ENCODE assay signal across 1 cellular context in the genomic region with DNA sequence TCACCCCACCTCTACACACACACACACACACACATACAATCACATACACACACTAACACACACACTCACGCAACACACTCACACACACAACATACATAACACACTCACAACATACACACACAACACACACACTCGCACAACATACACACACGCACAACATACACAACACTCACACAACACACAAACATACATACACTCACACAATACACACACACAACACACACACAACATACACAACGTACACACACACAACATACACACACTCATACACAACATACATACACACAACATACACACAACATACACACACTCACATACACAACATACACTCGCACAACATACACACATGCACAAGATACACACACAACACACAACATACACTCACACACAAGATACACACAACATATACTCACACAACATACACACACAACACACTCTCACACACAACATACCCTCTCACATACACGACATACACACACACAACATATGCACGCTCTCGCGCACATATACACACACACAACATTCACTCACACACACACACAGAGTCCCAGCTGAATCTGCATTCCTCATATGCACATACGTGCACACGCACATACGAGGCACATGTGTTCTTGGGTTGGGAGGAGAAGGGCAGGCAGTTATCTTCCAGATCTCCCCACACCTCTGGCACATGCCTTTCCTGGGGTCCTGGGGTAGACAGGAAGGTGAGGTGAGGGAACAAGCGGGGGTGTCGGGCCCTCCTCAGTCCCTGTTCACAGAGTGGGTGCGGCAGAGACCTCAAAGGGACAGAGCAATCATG.
TF ChIP-seq lines count a peak whose summit lies in the region.

No MANE protein-coding gene starts in this region.

TF ChIP-seq in HepG2, 621 proteins besides CTCF, POLR2A, EP300 and RAD21 (continued from another document and continues in another):
- 0 out of 2 replicates have a peak, but pooled peaks have one; percentile 28 for TF ChIP-seq MNT (IDR thresholded peaks at IDR 0.05)
- TF ChIP-seq ZFP91 (CRISPR knock-in tag; IDR thresholded peaks at IDR 0.05; ENCODE audit: borderline replicate concordance) = no peak
- TF ChIP-seq FOXA3 (CRISPR knock-in tag; IDR thresholded peaks at IDR 0.05) = no peak
- TF ChIP-seq YY1 (IDR thresholded peaks at IDR 0.05; ENCODE audit: insufficient read depth, insufficient replicate concordance, low read depth, low read length) = no peak
- peak; percentile 73; the same call in 1 of the 2 replicates for TF ChIP-seq SP1 (IDR thresholded peaks at IDR 0.05)
- no peak for TF ChIP-seq SP1 (CRISPR knock-in tag; IDR thresholded peaks at IDR 0.05)
- no peak for TF ChIP-seq DNMT3B (CRISPR knock-in tag; conservative IDR thresholded peaks at IDR 0.05)
- no peak for TF ChIP-seq HNRNPK (IDR thresholded peaks at IDR 0.05; ENCODE audit: low read depth, low read length, poor library complexity, severe bottlenecking)
- TF ChIP-seq MTA1 (CRISPR knock-in tag; IDR thresholded peaks at IDR 0.05; ENCODE audit: borderline replicate concordance) = no peak
- TF ChIP-seq, protein P1, sequence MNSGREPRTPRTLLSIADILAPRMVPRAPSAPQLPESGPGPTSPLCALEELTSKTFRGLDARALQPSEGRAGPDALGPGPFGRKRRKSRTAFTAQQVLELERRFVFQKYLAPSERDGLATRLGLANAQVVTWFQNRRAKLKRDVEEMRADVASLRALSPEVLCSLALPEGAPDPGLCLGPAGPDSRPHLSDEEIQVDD (CRISPR knock-in tag; IDR thresholded peaks at IDR 0.05; ENCODE audit: borderline replicate concordance) = no peak; the same call in 1 of the 2 replicates
- TF ChIP-seq, protein P2, sequence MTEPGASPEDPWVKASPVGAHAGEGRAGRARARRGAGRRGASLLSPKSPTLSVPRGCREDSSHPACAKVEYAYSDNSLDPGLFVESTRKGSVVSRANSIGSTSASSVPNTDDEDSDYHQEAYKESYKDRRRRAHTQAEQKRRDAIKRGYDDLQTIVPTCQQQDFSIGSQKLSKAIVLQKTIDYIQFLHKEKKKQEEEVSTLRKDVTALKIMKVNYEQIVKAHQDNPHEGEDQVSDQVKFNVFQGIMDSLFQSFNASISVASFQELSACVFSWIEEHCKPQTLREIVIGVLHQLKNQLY (CRISPR knock-in tag; IDR thresholded peaks at IDR 0.05) = no peak
- TF ChIP-seq ZXDC (CRISPR knock-in tag; IDR thresholded peaks at IDR 0.05) = no peak
- peak; percentile 89; the same call in 1 of the 2 replicates for TF ChIP-seq FUBP1 (CRISPR knock-in tag; IDR thresholded peaks at IDR 0.05; ENCODE audit: borderline replicate concordance)
- no peak for TF ChIP-seq ZNF441 (CRISPR knock-in tag; IDR thresholded peaks at IDR 0.05; ENCODE audit: borderline replicate concordance)
- peak; percentile 92 for TF ChIP-seq CHD4 (IDR thresholded peaks at IDR 0.05; ENCODE audit: borderline replicate concordance, low read length)
- TF ChIP-seq ZNF207 (IDR thresholded peaks at IDR 0.05; ENCODE audit: borderline replicate concordance) = peak; percentile 95
- no peak for TF ChIP-seq MIER2 (CRISPR knock-in tag; IDR thresholded peaks at IDR 0.05)
- no peak for TF ChIP-seq ZSCAN12 (CRISPR knock-in tag; IDR thresholded peaks at IDR 0.05)
- TF ChIP-seq CC2D1A (CRISPR knock-in tag; IDR thresholded peaks at IDR 0.05) = no peak
- TF ChIP-seq, protein P3, sequence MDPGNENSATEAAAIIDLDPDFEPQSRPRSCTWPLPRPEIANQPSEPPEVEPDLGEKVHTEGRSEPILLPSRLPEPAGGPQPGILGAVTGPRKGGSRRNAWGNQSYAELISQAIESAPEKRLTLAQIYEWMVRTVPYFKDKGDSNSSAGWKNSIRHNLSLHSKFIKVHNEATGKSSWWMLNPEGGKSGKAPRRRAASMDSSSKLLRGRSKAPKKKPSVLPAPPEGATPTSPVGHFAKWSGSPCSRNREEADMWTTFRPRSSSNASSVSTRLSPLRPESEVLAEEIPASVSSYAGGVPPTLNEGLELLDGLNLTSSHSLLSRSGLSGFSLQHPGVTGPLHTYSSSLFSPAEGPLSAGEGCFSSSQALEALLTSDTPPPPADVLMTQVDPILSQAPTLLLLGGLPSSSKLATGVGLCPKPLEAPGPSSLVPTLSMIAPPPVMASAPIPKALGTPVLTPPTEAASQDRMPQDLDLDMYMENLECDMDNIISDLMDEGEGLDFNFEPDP (CRISPR knock-in tag; conservative IDR thresholded peaks at IDR 0.05) = 0 out of 2 replicates have a peak, but pooled peaks have one; percentile 36
- no peak for TF ChIP-seq SRY (CRISPR knock-in tag; IDR thresholded peaks at IDR 0.05)
- TF ChIP-seq SMC3 (IDR thresholded peaks at IDR 0.05; ENCODE audit: low read length) = no peak
- no peak for TF ChIP-seq ZNF790 (CRISPR knock-in tag; IDR thresholded peaks at IDR 0.05; ENCODE audit: borderline replicate concordance)
- TF ChIP-seq RFX5 (IDR thresholded peaks at IDR 0.05; ENCODE audit: low read depth, low read length) = no peak
- TF ChIP-seq, protein P4, sequence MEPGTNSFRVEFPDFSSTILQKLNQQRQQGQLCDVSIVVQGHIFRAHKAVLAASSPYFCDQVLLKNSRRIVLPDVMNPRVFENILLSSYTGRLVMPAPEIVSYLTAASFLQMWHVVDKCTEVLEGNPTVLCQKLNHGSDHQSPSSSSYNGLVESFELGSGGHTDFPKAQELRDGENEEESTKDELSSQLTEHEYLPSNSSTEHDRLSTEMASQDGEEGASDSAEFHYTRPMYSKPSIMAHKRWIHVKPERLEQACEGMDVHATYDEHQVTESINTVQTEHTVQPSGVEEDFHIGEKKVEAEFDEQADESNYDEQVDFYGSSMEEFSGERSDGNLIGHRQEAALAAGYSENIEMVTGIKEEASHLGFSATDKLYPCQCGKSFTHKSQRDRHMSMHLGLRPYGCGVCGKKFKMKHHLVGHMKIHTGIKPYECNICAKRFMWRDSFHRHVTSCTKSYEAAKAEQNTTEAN (CRISPR knock-in tag; conservative IDR thresholded peaks at IDR 0.05) = no peak
- TF ChIP-seq SALL1 (CRISPR knock-in tag; IDR thresholded peaks at IDR 0.05) = 0 out of 2 replicates have a peak, but pooled peaks have one; percentile 47
- TF ChIP-seq, protein P5, sequence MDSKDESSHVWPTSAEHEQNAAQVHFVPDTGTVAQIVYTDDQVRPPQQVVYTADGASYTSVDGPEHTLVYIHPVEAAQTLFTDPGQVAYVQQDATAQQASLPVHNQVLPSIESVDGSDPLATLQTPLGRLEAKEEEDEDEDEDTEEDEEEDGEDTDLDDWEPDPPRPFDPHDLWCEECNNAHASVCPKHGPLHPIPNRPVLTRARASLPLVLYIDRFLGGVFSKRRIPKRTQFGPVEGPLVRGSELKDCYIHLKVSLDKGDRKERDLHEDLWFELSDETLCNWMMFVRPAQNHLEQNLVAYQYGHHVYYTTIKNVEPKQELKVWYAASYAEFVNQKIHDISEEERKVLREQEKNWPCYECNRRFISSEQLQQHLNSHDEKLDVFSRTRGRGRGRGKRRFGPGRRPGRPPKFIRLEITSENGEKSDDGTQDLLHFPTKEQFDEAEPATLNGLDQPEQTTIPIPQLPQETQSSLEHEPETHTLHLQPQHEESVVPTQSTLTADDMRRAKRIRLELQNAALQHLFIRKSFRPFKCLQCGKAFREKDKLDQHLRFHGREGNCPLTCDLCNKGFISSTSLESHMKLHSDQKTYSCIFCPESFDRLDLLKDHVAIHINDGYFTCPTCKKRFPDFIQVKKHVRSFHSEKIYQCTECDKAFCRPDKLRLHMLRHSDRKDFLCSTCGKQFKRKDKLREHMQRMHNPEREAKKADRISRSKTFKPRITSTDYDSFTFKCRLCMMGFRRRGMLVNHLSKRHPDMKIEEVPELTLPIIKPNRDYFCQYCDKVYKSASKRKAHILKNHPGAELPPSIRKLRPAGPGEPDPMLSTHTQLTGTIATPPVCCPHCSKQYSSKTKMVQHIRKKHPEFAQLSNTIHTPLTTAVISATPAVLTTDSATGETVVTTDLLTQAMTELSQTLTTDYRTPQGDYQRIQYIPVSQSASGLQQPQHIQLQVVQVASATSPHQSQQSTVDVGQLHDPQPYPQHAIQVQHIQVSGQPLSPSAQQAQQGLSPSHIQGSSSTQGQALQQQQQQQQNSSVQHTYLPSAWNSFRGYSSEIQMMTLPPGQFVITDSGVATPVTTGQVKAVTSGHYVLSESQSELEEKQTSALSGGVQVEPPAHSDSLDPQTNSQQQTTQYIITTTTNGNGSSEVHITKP (CRISPR knock-in tag; IDR thresholded peaks at IDR 0.05; ENCODE audit: low read depth) = no peak
- TF ChIP-seq POLR2AphosphoS5 (IDR thresholded peaks at IDR 0.05; ENCODE audit: low read depth, low read length) = peak; percentile 16; the same call in 1 of the 2 replicates
- TF ChIP-seq ZNF232 (CRISPR knock-in tag; IDR thresholded peaks at IDR 0.05; ENCODE audit: borderline replicate concordance) = 0 out of 2 replicates have a peak, but pooled peaks have one; percentile 40
- peak; percentile 88 for TF ChIP-seq ZNF780A (CRISPR knock-in tag; IDR thresholded peaks at IDR 0.05)
- no peak for TF ChIP-seq ZNF878 (CRISPR knock-in tag; IDR thresholded peaks at IDR 0.05)
